In genomic region chr15:80856809-80857377, GRCh38 we compare ENCODE assay signal across 9 cellular contexts.
DNase-seq lines count a peak whose midpoint lies in the region; ATAC-seq and TF ChIP-seq lines count a peak whose summit lies in the region.
"Had no signal": no experiment of that assay in that cellular context is flagged by ENCODE, and none has a peak within 500 bp of the region (broad histone marks: within the 10 kb centered on the region; RNA-seq: fewer than 3 reads in every experiment).

No MANE protein-coding gene starts in this region.

- no peak overlapping the region for H2AFZ ChIP-seq in MM.1S (ENCODE audit: low read length)

- no peak overlapping the region for H3K4me3 ChIP-seq in AG10803 (ENCODE audit: low read length)
- H3K4me3 ChIP-seq in MG63: no peak overlapping the region
- no peak overlapping the region for H3K4me3 ChIP-seq in lung
- H3K4me3 ChIP-seq in MM.1S (ENCODE audit: low read length): no peak overlapping the region

- H3K9ac ChIP-seq in MM.1S (ENCODE audit: low read length): no peak overlapping the region
- H3K9ac ChIP-seq: KMS-11 had no signal

- H3K27ac ChIP-seq in lung (ENCODE audit: low read depth in 1 of 2, low read length in 1 of 2): peak overlapping the region in 1 of 2 donors; percentile 21
- H3K27ac ChIP-seq in MM.1S (ENCODE audit: low read length): no peak overlapping the region
- H3K27ac ChIP-seq: KMS-11 had no signal

- peaks cover 0 to 2% (median 0%) of the 10 kb centered on the region in 5 experiments for H3K9me3 Mint-ChIP-seq in brain

- H3K36me3 Mint-ChIP-seq in brain: no peaks in the 10 kb centered on the region

- H3K9me3 ChIP-seq in MG63 (no peaks in the 10 kb centered on the region), lung (ENCODE audit: control insufficient read depth in 2 of 2, insufficient read depth in 1 of 2, low read length in 1 of 2) (no peaks in the 10 kb centered on the region), MM.1S (replicated peaks; ENCODE audit: insufficient read depth, low read length) (no peaks in the 10 kb centered on the region)

- no peaks in the 10 kb centered on the region for H3F3A ChIP-seq in MM.1S (ENCODE audit: insufficient read depth, low read length)

- no peak for TF ChIP-seq CTCF in AG10803 (conservative IDR thresholded peaks at IDR 0.05; ENCODE audit: low read length)
- no peak for TF ChIP-seq CTCF in brain (conservative IDR thresholded peaks at IDR 0.05)
- TF ChIP-seq CTCF in lung (IDR thresholded peaks at IDR 0.05; ENCODE audit: control extremely low read depth, extremely low read depth): no peak
- TF ChIP-seq CTCF in MM.1S (IDR thresholded peaks at IDR 0.05; ENCODE audit: low read length): no peak

- H3K36me3 ChIP-seq in MG63 (no peaks in the 10 kb centered on the region), lung (ENCODE audit: control insufficient read depth in 2 of 2, insufficient read depth in 2 of 2, low read length in 2 of 2) (no peaks in the 10 kb centered on the region), MM.1S (replicated peaks; ENCODE audit: insufficient read depth, low read length) (no peaks in the 10 kb centered on the region)

- no peaks in the 10 kb centered on the region for H3K79me2 ChIP-seq in MM.1S (ENCODE audit: low read length)

- ATAC-seq in lung (ENCODE audit: insufficient read depth, low FRiP score) (peak; percentile 43), HG03521 (IDR thresholded peaks at IDR 0.05; ENCODE audit: unreplicated experiment) (no peak)

- DNase-seq in AG10803 (ENCODE audit: low read depth): peak; percentile 58
- DNase-seq in MG63: peak; percentile 89
- peak; percentile 69 for DNase-seq in lung (ENCODE audit: low spot score)
- DNase-seq in globus pallidus (ENCODE audit: low spot score): no peak
- no peak for DNase-seq in MM.1S
- no peak for DNase-seq in activated T-cell treated with anti-CD3 and anti-CD28 coated beads, Interleukin-2, amount 50 U/mL, for 1 hour

- H3K9me2 ChIP-seq in MM.1S (replicated peaks; ENCODE audit: insufficient read depth, low read length): no peaks in the 10 kb centered on the region

- no peak overlapping the region for H3K4me2 ChIP-seq in MM.1S (ENCODE audit: low read depth, low read length)
- H3K4me2 ChIP-seq: KMS-11 had no signal

- 33 to 60% methylated on average over 8 of the region's 8 CpGs for WGBS in lung, 2 donors

- peaks cover 6% of the 10 kb centered on the region; the same call in 1 of the 2 replicates for H3K27me3 ChIP-seq in MG63
- H3K27me3 ChIP-seq in lung (ENCODE audit: control insufficient read depth, insufficient read depth): no peaks in the 10 kb centered on the region
- H3K27me3 ChIP-seq in MM.1S (replicated peaks; ENCODE audit: insufficient read depth, low read length): no peaks in the 10 kb centered on the region

- no peaks in the 10 kb centered on the region for H4K20me1 ChIP-seq in MM.1S (ENCODE audit: insufficient read depth, low read length)

- peaks cover 32% of the 10 kb centered on the region for H3K4me1 Mint-ChIP-seq in brain

- peaks cover 0 to 14% of the 10 kb centered on the region in 2 donors for H3K4me1 ChIP-seq in lung (ENCODE audit: control insufficient read depth in 2 of 2, insufficient read depth in 2 of 2, low read length in 2 of 2)
- no peaks in the 10 kb centered on the region for H3K4me1 ChIP-seq in MM.1S (ENCODE audit: low read length)

- peak overlapping the region in 3 of 5 experiments; percentile 59 to 74 (median 72) for H3K27ac Mint-ChIP-seq in brain

- H3K27me3 Mint-ChIP-seq in brain: peaks cover 8% of the 10 kb centered on the region

- no peak overlapping the region for H3K4me3 Mint-ChIP-seq in brain

Comparison
In these comparisons a context has a peak if more than half of its experiments do, and no peak if none do; other contexts are left out.
1. DNase-seq: peak in AG10803 (single experiment), MG63 (single experiment) and lung (single experiment); none in globus pallidus (single experiment), MM.1S (single experiment) and activated T-cell treated with anti-CD3 and anti-CD28 coated beads, Interleukin-2, amount 50 U/mL, for 1 hour (single experiment).